ENCODE assay signal across 22 cellular contexts in genomic region chr1:229323885-229324553, GRCh38.
"Had no signal": no experiment of that assay in that cellular context is flagged by ENCODE, and none has a peak within 500 bp of the region (broad histone marks: within the 10 kb centered on the region; RNA-seq: fewer than 3 reads in every experiment).

No MANE protein-coding gene starts in this region.

- ATAC-seq: activated CD8-positive, alpha-beta T cell treated with anti-CD3 and anti-CD28 coated beads, Interleukin-2, amount 10 ng/mL, durations not matched to agents 7 days and 5 days; activated naive CD8-positive, alpha-beta T cell treated with anti-CD3 and anti-CD28 coated beads, Interleukin-2, amount 50 U/mL, for 24 hours; activated T-cell treated with anti-CD3 and anti-CD28 coated beads, Interleukin-2, amount 50 U/mL, for 4 hours; body of pancreas; heart left ventricle; pancreas; psoas muscle; stimulated activated naive CD8-positive, alpha-beta T cell treated with anti-CD3 and anti-CD28 coated beads, Interleukin-15, Interleukin-2, amounts not matched to agents 100 U/mL and 50 U/mL, for 24 hours had no signal

- H3K27me3 ChIP-seq: body of pancreas, cardiac muscle cell, heart left ventricle, neutrophil, pancreas, right atrium auricular region, upper lobe of left lung had no signal

- H3K36me3 ChIP-seq: WERI-Rb-1 had no signal

- H3K9me3 ChIP-seq: body of pancreas, heart left ventricle, neutrophil, pancreas, psoas muscle, right atrium auricular region, upper lobe of left lung had no signal

- DNase-seq: activated CD4-positive, alpha-beta T cell treated with anti-CD3 and anti-CD28 coated beads, Interleukin-2, amount 50 U/mL, for 1 hour; activated CD4-positive, CD25-positive, alpha-beta regulatory T cell treated with anti-CD3 and anti-CD28 coated beads, Interleukin-2, amount 50 U/mL, for 72 hours; activated CD8-positive, alpha-beta T cell treated with anti-CD3 and anti-CD28 coated beads, Interleukin-2, amount 10 ng/mL, durations not matched to agents 7 days and 5 days; activated effector memory CD4-positive, alpha-beta T cell treated with Interleukin-2 at 50 U/mL for 16 hours; activated naive CD4-positive, alpha-beta T cell treated with anti-CD3 and anti-CD28 coated beads for 36 hours; activated naive CD8-positive, alpha-beta T cell treated with anti-CD3 and anti-CD28 coated beads, Interleukin-2, amount 50 U/mL, for 24 hours; activated T-cell treated with anti-CD3 and anti-CD28 coated beads, Interleukin-2, amount 50 U/mL, for 4 hours; body of pancreas; cortex of kidney; heart left ventricle; midbrain; pancreas; psoas muscle; stimulated activated CD4-positive, alpha-beta T cell treated with anti-CD3 and anti-CD28 coated beads, Interleukin-12 subunit alpha, Interleukin-12 subunit beta, amount 100 ng/mL, for 4 hours; stimulated activated CD4-positive, alpha-beta T cell treated with anti-CD3 and anti-CD28 coated beads, Interleukin-4, amount 100 ng/mL, for 4 hours; stimulated activated naive CD8-positive, alpha-beta T cell treated with anti-CD3 and anti-CD28 coated beads, Interleukin-15, Interleukin-2, amounts not matched to agents 100 U/mL and 50 U/mL, for 24 hours; upper lobe of left lung; WERI-Rb-1 had no signal

- H3K4me3 ChIP-seq: body of pancreas, cardiac muscle cell, heart left ventricle, pancreas, psoas muscle, right atrium auricular region, upper lobe of left lung had no signal

- H3K4me1 ChIP-seq: body of pancreas, pancreas, psoas muscle, right atrium auricular region had no signal

- H3K27ac ChIP-seq: body of pancreas, cardiac muscle cell, epithelial cell of prostate, neutrophil, pancreas, psoas muscle, right atrium auricular region, upper lobe of left lung, WERI-Rb-1 had no signal
